In the genomic region with DNA sequence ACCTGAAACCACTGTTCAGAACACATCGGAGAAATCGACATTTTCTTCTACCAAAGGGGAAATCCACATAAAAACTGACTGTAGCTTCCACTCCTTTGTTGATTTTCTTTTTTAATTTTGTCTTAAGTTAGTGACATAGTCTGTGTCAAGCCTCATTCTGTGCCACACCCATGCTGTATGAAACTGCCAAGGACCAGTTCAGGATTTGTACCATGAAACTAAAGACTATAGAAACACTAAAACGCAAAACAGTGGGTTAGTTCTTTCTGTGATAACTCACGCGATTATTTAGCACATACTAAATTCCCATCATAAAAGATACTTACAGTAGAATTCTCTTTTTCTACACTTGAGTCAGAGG, we compare ENCODE assay signal across 15 cellular contexts. TPM values are rescaled to one million over a fixed set of nuclear protein-coding genes. Genes with fewer than 3 reads are reported as not detected.
DNase-seq lines count a peak whose midpoint lies in the region; ATAC-seq and TF ChIP-seq lines count a peak whose summit lies in the region.
"Had no signal": no experiment of that assay in that cellular context is flagged by ENCODE, and none has a peak within 500 bp of the region (broad histone marks: within the 10 kb centered on the region; RNA-seq: fewer than 3 reads in every experiment).

No MANE protein-coding gene starts in this region.

- no peak for TF ChIP-seq CTCF in hepatocyte (IDR thresholded peaks at IDR 0.05; ENCODE audit: poor library complexity)

- H3K4me3 Mint-ChIP-seq in activated CD4-positive, alpha-beta T cell treated with anti-CD3 and anti-CD28 coated beads for 36 hours: peak overlapping the region; percentile 75
- peak overlapping the region; percentile 78 for H3K4me3 Mint-ChIP-seq in activated CD4-positive, alpha-beta memory T cell treated with anti-CD3 and anti-CD28 coated beads for 36 hours
- H3K4me3 Mint-ChIP-seq in stimulated activated memory B cell treated with anti-CD40 and anti-IgM and Interleukin-4, amounts not matched to agents 10 μg/mL and 1 μg/mL and 100 μg/mL, for 72 hours: no peak overlapping the region
- H3K4me3 Mint-ChIP-seq: IgD-negative memory B cell had no signal

- H3K27me3 ChIP-seq in hepatocyte: no peaks in the 10 kb centered on the region
- H3K27me3 ChIP-seq: foreskin keratinocyte had no signal

- peak overlapping the region; percentile 98 for H3K27ac Mint-ChIP-seq in activated CD4-positive, alpha-beta T cell treated with anti-CD3 and anti-CD28 coated beads for 36 hours
- H3K27ac Mint-ChIP-seq in activated CD4-positive, alpha-beta memory T cell treated with anti-CD3 and anti-CD28 coated beads for 36 hours: peak overlapping the region; percentile 91
- H3K27ac Mint-ChIP-seq in stimulated activated memory B cell treated with anti-CD40 and anti-IgM and Interleukin-4, amounts not matched to agents 10 μg/mL and 1 μg/mL and 100 μg/mL, for 72 hours: peak overlapping the region; percentile 24

- H3K27ac ChIP-seq in hepatocyte: peak overlapping the region; percentile 50
- H3K27ac ChIP-seq: foreskin keratinocyte had no signal

- H3K9me3 Mint-ChIP-seq in activated CD4-positive, alpha-beta T cell treated with anti-CD3 and anti-CD28 coated beads for 36 hours (ENCODE audit: low read depth): no peaks in the 10 kb centered on the region
- H3K9me3 Mint-ChIP-seq in activated CD4-positive, alpha-beta memory T cell treated with anti-CD3 and anti-CD28 coated beads for 36 hours: no peaks in the 10 kb centered on the region
- H3K9me3 Mint-ChIP-seq in stimulated activated memory B cell treated with anti-CD40 and anti-IgM and Interleukin-4, amounts not matched to agents 10 μg/mL and 1 μg/mL and 100 μg/mL, for 72 hours: no peaks in the 10 kb centered on the region
- H3K9me3 Mint-ChIP-seq: IgD-negative memory B cell had no signal

- H3K9me2 ChIP-seq in hepatocyte (replicated peaks; ENCODE audit: insufficient read depth): no peaks in the 10 kb centered on the region

- H4K20me1 ChIP-seq in hepatocyte (ENCODE audit: insufficient read depth, poor library complexity, severe bottlenecking): no peaks in the 10 kb centered on the region

- H3K4me1 Mint-ChIP-seq in activated CD4-positive, alpha-beta T cell treated with anti-CD3 and anti-CD28 coated beads for 36 hours: peaks cover 66% of the 10 kb centered on the region
- H3K4me1 Mint-ChIP-seq in activated CD4-positive, alpha-beta memory T cell treated with anti-CD3 and anti-CD28 coated beads for 36 hours (ENCODE audit: low read depth): peaks cover 66% of the 10 kb centered on the region
- H3K4me1 Mint-ChIP-seq in stimulated activated memory B cell treated with anti-CD40 and anti-IgM and Interleukin-4, amounts not matched to agents 10 μg/mL and 1 μg/mL and 100 μg/mL, for 72 hours: peaks cover 50% of the 10 kb centered on the region

- ATAC-seq in activated CD4-positive, alpha-beta T cell treated with anti-CD3 and anti-CD28 coated beads for 36 hours: peak; percentile 33
- no peak for ATAC-seq in stimulated activated memory B cell treated with anti-CD40 and anti-IgM and Interleukin-4, amounts not matched to agents 10 μg/mL and 1 μg/mL and 100 μg/mL, for 72 hours
- ATAC-seq in HG03432 (IDR thresholded peaks at IDR 0.05; ENCODE audit: unreplicated experiment) (no peak), GM21423 (IDR thresholded peaks at IDR 0.05; ENCODE audit: unreplicated experiment) (no peak)
- ATAC-seq: foreskin keratinocyte had no signal

- H3K36me3 ChIP-seq in hepatocyte (replicated peaks; ENCODE audit: insufficient read depth, low read depth): no peaks in the 10 kb centered on the region

- no peak overlapping the region for H3K4me2 ChIP-seq in hepatocyte

- H3K4me1 ChIP-seq in hepatocyte (ENCODE audit: insufficient read depth): peaks cover 14% of the 10 kb centered on the region

- WGBS in hepatocyte (ENCODE audit: low lambda C conversion rate, missing lambda C conversion rate): 94% methylated on average over 5 of the region's 5 CpGs

- H3K36me3 Mint-ChIP-seq in activated CD4-positive, alpha-beta T cell treated with anti-CD3 and anti-CD28 coated beads for 36 hours (ENCODE audit: low read depth): peaks cover 33% of the 10 kb centered on the region
- peaks cover 22% of the 10 kb centered on the region for H3K36me3 Mint-ChIP-seq in activated CD4-positive, alpha-beta memory T cell treated with anti-CD3 and anti-CD28 coated beads for 36 hours
- H3K36me3 Mint-ChIP-seq in stimulated activated memory B cell treated with anti-CD40 and anti-IgM and Interleukin-4, amounts not matched to agents 10 μg/mL and 1 μg/mL and 100 μg/mL, for 72 hours: peaks cover 55% of the 10 kb centered on the region

- no peaks in the 10 kb centered on the region for H3K9me3 ChIP-seq in hepatocyte (ENCODE audit: low read depth)
- H3K9me3 ChIP-seq: thoracic aorta had no signal

- H3K27me3 Mint-ChIP-seq in activated CD4-positive, alpha-beta T cell treated with anti-CD3 and anti-CD28 coated beads for 36 hours: no peaks in the 10 kb centered on the region
- H3K27me3 Mint-ChIP-seq in activated CD4-positive, alpha-beta memory T cell treated with anti-CD3 and anti-CD28 coated beads for 36 hours: no peaks in the 10 kb centered on the region
- no peaks in the 10 kb centered on the region for H3K27me3 Mint-ChIP-seq in stimulated activated memory B cell treated with anti-CD40 and anti-IgM and Interleukin-4, amounts not matched to agents 10 μg/mL and 1 μg/mL and 100 μg/mL, for 72 hours
- H3K27me3 Mint-ChIP-seq: IgD-negative memory B cell had no signal

- H2AFZ ChIP-seq in hepatocyte: no peak overlapping the region

- no peak for DNase-seq in activated CD4-positive, alpha-beta T cell treated with anti-CD3 and anti-CD28 coated beads for 36 hours
- no peak for DNase-seq in activated CD4-positive, alpha-beta T cell treated with anti-CD3 and anti-CD28 coated beads, Interleukin-2, amount 50 U/mL, for 48 hours
- DNase-seq in activated CD4-positive, alpha-beta memory T cell treated with anti-CD3 and anti-CD28 coated beads for 36 hours: no peak
- DNase-seq in hepatocyte (ENCODE audit: low spot score): no peak
- DNase-seq in epidermal melanocyte (ENCODE audit: insufficient read length, low spot score): no peak
- DNase-seq: 8988T; activated CD4-positive, CD25-positive, alpha-beta regulatory T cell treated with anti-CD3 and anti-CD28 coated beads, Interleukin-2, amount 50 U/mL, for 72 hours; Calu3; foreskin keratinocyte; NCI-H1105 treated with DMSO at 0.1 percent for 48 hours had no signal

- peaks cover 26% of the 10 kb centered on the region for H3K79me2 ChIP-seq in hepatocyte

- CTCF ChIA-PET in activated CD4-positive, alpha-beta T cell treated with anti-CD3 and anti-CD28 coated beads for 36 hours (lab: Charles Lee): interaction anchor here (0.7 to 2.6 kb wide), 5 partner anchors 11 to 412 kb away, joined by 3 to 9 read pairs (median 4); no protein-coding TSS in a partner anchor
- CTCF ChIA-PET in activated CD4-positive, alpha-beta memory T cell treated with anti-CD3 and anti-CD28 coated beads for 36 hours (lab: Charles Lee): interaction anchor here (1.1 kb wide), 1 partner anchor 8 kb away, joined by 3 read pairs; no protein-coding TSS in a partner anchor

- POLR2A ChIA-PET in activated CD4-positive, alpha-beta T cell treated with anti-CD3 and anti-CD28 coated beads for 36 hours (lab: Charles Lee): no interaction called here
- POLR2A ChIA-PET in activated CD4-positive, alpha-beta memory T cell treated with anti-CD3 and anti-CD28 coated beads for 36 hours (lab: Charles Lee): interaction anchor here (1.6 to 5.1 kb wide), 3 partner anchors 9 to 54 kb away, joined by 4 to 45 read pairs (median 41); partner anchors contain the start of gene UXS1

- intact Hi-C loops in activated CD4-positive, alpha-beta T cell treated with anti-CD3 and anti-CD28 coated beads for 36 hours (cut with DNase I, micrococcal nuclease): no loop called here
- intact Hi-C loops in activated CD4-positive, alpha-beta memory T cell treated with anti-CD3 and anti-CD28 coated beads for 36 hours (cut with micrococcal nuclease): no loop called here

- H3K4me3 ChIP-seq in hepatocyte: no peak overlapping the region
- H3K4me3 ChIP-seq: thoracic aorta had no signal

RNA-seq across cellular contexts. Expression of gene UXS1, which starts 54.5 kb away (rescaled TPM):
- total RNA-seq in activated CD4-positive, alpha-beta T cell treated with anti-CD3 and anti-CD28 coated beads for 36 hours: 10 to 100 TPM; 35.6 to 37.7 TPM
- 10 to 100 TPM; 39.2 to 41.5 TPM for total RNA-seq in activated CD4-positive, alpha-beta memory T cell treated with anti-CD3 and anti-CD28 coated beads for 36 hours
- total RNA-seq in hepatocyte: 46.5 and 68.4 TPM in 2 replicates
- polyA plus RNA-seq in hepatocyte: 83.2 and 84.9 TPM in 2 replicates

Comparison
In these comparisons a context has a peak if more than half of its experiments do, and no peak if none do; other contexts are left out.
1. H3K27ac Mint-ChIP-seq: peak in every context shown above with its lines; median percentile 98 in activated CD4-positive, alpha-beta T cell treated with anti-CD3 and anti-CD28 coated beads for 36 hours; 91 in activated CD4-positive, alpha-beta memory T cell treated with anti-CD3 and anti-CD28 coated beads for 36 hours; 24 in stimulated activated memory B cell treated with anti-CD40 and anti-IgM and Interleukin-4, amounts not matched to agents 10 μg/mL and 1 μg/mL and 100 μg/mL, for 72 hours.